ENCODE assay signal across 36 cellular contexts in genomic region chr7:157954901-157955300, GRCh38.
"Had no signal": no experiment of that assay in that cellular context is flagged by ENCODE, and none has a peak within 500 bp of the region (broad histone marks: within the 10 kb centered on the region; RNA-seq: fewer than 3 reads in every experiment).

No MANE protein-coding gene starts in this region.

- H3K27me3 ChIP-seq: adrenal gland, body of pancreas, colonic mucosa had no signal

- H3K4me1 Mint-ChIP-seq: activated B cell treated with CpG ODN at 0.5 μM for 24 hours; activated naive CD4-positive, alpha-beta T cell treated with anti-CD3 and anti-CD28 coated beads, Interleukin-2, amount 50 U/mL, for 24 hours; activated naive CD8-positive, alpha-beta T cell treated with anti-CD3 and anti-CD28 coated beads for 36 hours; activated naive CD8-positive, alpha-beta T cell treated with anti-CD3 and anti-CD28 coated beads, Interleukin-2, amount 50 U/mL, for 24 hours; T-helper 17 cell had no signal

- H3K27me3 Mint-ChIP-seq: activated B cell treated with CpG ODN at 0.5 μM for 24 hours; activated CD8-positive, alpha-beta T cell treated with anti-CD3 and anti-CD28 coated beads for 36 hours; activated naive CD8-positive, alpha-beta T cell treated with anti-CD3 and anti-CD28 coated beads, Interleukin-2, amount 50 U/mL, for 24 hours had no signal

- H3K4me1 ChIP-seq: adrenal gland, body of pancreas, colonic mucosa, esophagus squamous epithelium, gastroesophageal sphincter, heart right ventricle had no signal

- H3K36me3 Mint-ChIP-seq: activated naive CD4-positive, alpha-beta T cell treated with anti-CD3 and anti-CD28 coated beads, Interleukin-2, amount 50 U/mL, for 24 hours; activated naive CD8-positive, alpha-beta T cell treated with anti-CD3 and anti-CD28 coated beads for 36 hours had no signal

- H3K9me3 Mint-ChIP-seq: activated CD8-positive, alpha-beta T cell treated with anti-CD3 and anti-CD28 coated beads for 36 hours; activated naive CD4-positive, alpha-beta T cell treated with anti-CD3 and anti-CD28 coated beads for 36 hours; activated naive CD4-positive, alpha-beta T cell treated with anti-CD3 and anti-CD28 coated beads, Interleukin-2, amount 50 U/mL, for 24 hours; activated naive CD8-positive, alpha-beta T cell treated with anti-CD3 and anti-CD28 coated beads for 36 hours; activated naive CD8-positive, alpha-beta T cell treated with anti-CD3 and anti-CD28 coated beads, Interleukin-2, amount 50 U/mL, for 24 hours; activated T-helper 1 cell treated with anti-CD3 and anti-CD28 coated beads, Interleukin-12 subunit alpha, Interleukin-12 subunit beta, Interleukin-2, Interleukin-4 antibody, amounts not matched to agents 30 ng/mL and 10 ng/mL and 1 ng/mL, durations not matched to agents 14 hours and 24 hours and 36 hours; activated T-helper 2 cell treated with anti-CD3 and anti-CD28 coated beads, Interferon-gamma antibody, Interleukin-2, Interleukin-4, amounts not matched to agents 10 μg/mL and 5 μg/mL and 100 μg/mL, durations not matched to agents 14 hours and 24 hours and 36 hours; dendritic cell treated with granulocyte-macrophage colony-stimulating factor and Interleukin-4, amounts not matched to agents 40 ng/mL and 50 ng/mL, for 4 days; effector memory CD8-positive, alpha-beta T cell; T-helper 2 cell treated with Interferon-gamma antibody and Interleukin-4, amounts not matched to agents 5 μg/mL and 100 μg/mL, for 36 hours had no signal

- H3K27ac Mint-ChIP-seq: activated B cell treated with CpG ODN at 0.5 μM for 24 hours; activated CD8-positive, alpha-beta T cell treated with anti-CD3 and anti-CD28 coated beads for 36 hours; activated naive CD4-positive, alpha-beta T cell treated with anti-CD3 and anti-CD28 coated beads for 36 hours; activated naive CD4-positive, alpha-beta T cell treated with anti-CD3 and anti-CD28 coated beads, Interleukin-2, amount 50 U/mL, for 24 hours; activated naive CD8-positive, alpha-beta T cell treated with anti-CD3 and anti-CD28 coated beads for 36 hours; activated naive CD8-positive, alpha-beta T cell treated with anti-CD3 and anti-CD28 coated beads, Interleukin-2, amount 50 U/mL, for 24 hours; activated T-helper 1 cell treated with anti-CD3 and anti-CD28 coated beads, Interleukin-12 subunit alpha, Interleukin-12 subunit beta, Interleukin-2, Interleukin-4 antibody, amounts not matched to agents 30 ng/mL and 10 ng/mL and 1 ng/mL, durations not matched to agents 14 hours and 24 hours and 36 hours; activated T-helper 2 cell treated with anti-CD3 and anti-CD28 coated beads, Interferon-gamma antibody, Interleukin-2, Interleukin-4, amounts not matched to agents 10 μg/mL and 5 μg/mL and 100 μg/mL, durations not matched to agents 14 hours and 24 hours and 36 hours; dendritic cell treated with granulocyte-macrophage colony-stimulating factor and Interleukin-4, amounts not matched to agents 40 ng/mL and 50 ng/mL, for 4 days; effector memory CD8-positive, alpha-beta T cell; T-helper 17 cell; T-helper 2 cell treated with Interferon-gamma antibody and Interleukin-4, amounts not matched to agents 5 μg/mL and 100 μg/mL, for 36 hours had no signal

- H3K4me3 ChIP-seq: adrenal gland, body of pancreas, colonic mucosa, esophagus squamous epithelium, gastroesophageal sphincter, heart right ventricle had no signal

- ATAC-seq: activated CD4-positive, CD25-positive, alpha-beta regulatory T cell treated with anti-CD3 and anti-CD28 coated beads, Interleukin-2, amount 50 U/mL, for 24 hours; activated CD8-positive, alpha-beta T cell treated with anti-CD3 and anti-CD28 coated beads for 36 hours; activated naive CD8-positive, alpha-beta T cell treated with anti-CD3 and anti-CD28 coated beads, Interleukin-2, amount 50 U/mL, for 24 hours; body of pancreas; effector memory CD8-positive, alpha-beta T cell; gastroesophageal sphincter; heart right ventricle; T-helper 17 cell had no signal

- H3K9me3 ChIP-seq: adrenal gland, colonic mucosa, esophagus squamous epithelium had no signal

- DNase-seq: activated B cell treated with CpG ODN at 0.5 μM for 24 hours; activated CD4-positive, alpha-beta T cell treated with anti-CD3 and anti-CD28 coated beads for 48 hours; activated CD4-positive, alpha-beta T cell treated with anti-CD3 and anti-CD28 coated beads, Interleukin-2, amount 50 U/mL, for 1 hour; activated CD4-positive, alpha-beta T cell treated with anti-CD3 and anti-CD28 coated beads, Interleukin-2, amount 50 U/mL, for 48 hours; activated CD8-positive, alpha-beta memory T cell treated with anti-CD3 and anti-CD28 coated beads for 24 hours; activated CD8-positive, alpha-beta memory T cell treated with anti-CD3 and anti-CD28 coated beads, Interleukin-2, amount 50 U/mL, for 4 hours; activated CD8-positive, alpha-beta T cell treated with anti-CD3 and anti-CD28 coated beads for 36 hours; activated effector memory CD4-positive, alpha-beta T cell treated with anti-CD3 and anti-CD28 coated beads, Interleukin-2, amount 50 U/mL, for 16 hours; activated naive CD4-positive, alpha-beta T cell treated with anti-CD3 and anti-CD28 coated beads for 36 hours; activated naive CD8-positive, alpha-beta T cell treated with anti-CD3 and anti-CD28 coated beads for 36 hours; activated naive CD8-positive, alpha-beta T cell treated with anti-CD3 and anti-CD28 coated beads, Interleukin-2, amount 50 U/mL, for 24 hours; activated T-cell treated with anti-CD3 and anti-CD28 coated beads, Interleukin-2, amount 50 U/mL, for 1 hour; activated T-cell treated with anti-CD3 and anti-CD28 coated beads, Interleukin-2, amount 50 U/mL, for 48 hours; adrenal gland; amygdala; aorta; body of pancreas; caudate nucleus; colonic mucosa; effector CD4-positive, alpha-beta T cell; effector memory CD8-positive, alpha-beta T cell; esophagus squamous epithelium; foreskin melanocyte; heart right ventricle; T-helper 1 cell; T-helper 17 cell; T1000; WERI-Rb-1 had no signal

- H3K4me3 Mint-ChIP-seq: activated B cell treated with CpG ODN at 0.5 μM for 24 hours; activated CD8-positive, alpha-beta T cell treated with anti-CD3 and anti-CD28 coated beads for 36 hours; activated naive CD4-positive, alpha-beta T cell treated with anti-CD3 and anti-CD28 coated beads for 36 hours; activated naive CD4-positive, alpha-beta T cell treated with anti-CD3 and anti-CD28 coated beads, Interleukin-2, amount 50 U/mL, for 24 hours; activated naive CD8-positive, alpha-beta T cell treated with anti-CD3 and anti-CD28 coated beads for 36 hours; activated naive CD8-positive, alpha-beta T cell treated with anti-CD3 and anti-CD28 coated beads, Interleukin-2, amount 50 U/mL, for 24 hours; activated T-helper 1 cell treated with anti-CD3 and anti-CD28 coated beads, Interleukin-12 subunit alpha, Interleukin-12 subunit beta, Interleukin-2, Interleukin-4 antibody, amounts not matched to agents 30 ng/mL and 10 ng/mL and 1 ng/mL, durations not matched to agents 14 hours and 24 hours and 36 hours; dendritic cell treated with granulocyte-macrophage colony-stimulating factor and Interleukin-4, amounts not matched to agents 40 ng/mL and 50 ng/mL, for 4 days; effector memory CD8-positive, alpha-beta T cell; T-helper 17 cell; T-helper 2 cell treated with Interferon-gamma antibody and Interleukin-4, amounts not matched to agents 5 μg/mL and 100 μg/mL, for 36 hours had no signal

- H3K36me3 ChIP-seq: adrenal gland, colonic mucosa, esophagus squamous epithelium, gastroesophageal sphincter, heart right ventricle, WERI-Rb-1 had no signal

- H3K27ac ChIP-seq: adrenal gland, body of pancreas, colonic mucosa, epithelial cell of prostate, esophagus squamous epithelium, gastroesophageal sphincter, heart right ventricle, WERI-Rb-1 had no signal
